16 cellular contexts compared by ENCODE assay signal in the genomic region with DNA sequence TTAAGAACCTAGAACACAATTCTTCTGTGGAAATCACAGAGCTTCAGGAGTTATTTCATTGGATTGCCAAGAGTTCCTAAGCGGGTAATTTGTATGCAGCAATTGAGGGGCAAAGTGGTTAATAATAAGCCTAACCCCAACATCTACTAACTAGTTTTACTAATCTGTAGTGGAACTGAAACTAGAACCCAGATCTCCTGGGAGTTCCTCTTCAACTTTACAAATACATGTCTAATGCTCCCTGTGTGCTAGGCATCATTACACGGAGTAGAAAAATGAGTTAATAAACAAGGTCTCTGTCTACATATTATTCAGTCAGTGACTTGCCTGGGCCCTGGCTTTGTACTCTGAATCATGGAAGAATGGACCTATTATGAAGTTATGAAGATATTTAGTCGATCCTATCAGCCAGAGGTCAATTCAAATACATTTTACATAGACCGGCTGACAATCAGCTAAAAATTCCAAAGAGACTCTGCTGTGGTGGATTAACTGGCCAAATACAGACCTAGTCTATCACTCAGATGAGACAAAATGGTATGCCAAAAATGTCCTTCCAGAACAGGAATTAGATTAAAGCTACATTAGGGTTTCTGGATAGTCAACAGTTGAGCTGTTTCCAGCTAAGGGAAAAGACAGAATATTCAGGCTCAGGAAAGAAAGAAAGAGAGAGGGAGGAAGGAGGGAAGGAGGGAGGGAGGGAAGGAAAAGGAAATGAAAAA.
DNase-seq lines count a peak whose midpoint lies in the region; ATAC-seq and TF ChIP-seq lines count a peak whose summit lies in the region.
"Had no signal": no experiment of that assay in that cellular context is flagged by ENCODE, and none has a peak within 500 bp of the region (broad histone marks: within the 10 kb centered on the region; RNA-seq: fewer than 3 reads in every experiment).

No MANE protein-coding gene starts in this region.

- no peak overlapping the region for H3K27ac ChIP-seq in HEK293 (ENCODE audit: extremely low read depth, low read depth, low read length)
- peak overlapping the region; percentile 25 for H3K27ac ChIP-seq in mesodermal cell (ENCODE audit: low read depth, low read length, severe bottlenecking)
- no peak overlapping the region for H3K27ac ChIP-seq in transverse colon
- H3K27ac ChIP-seq: lower lobe of right lung, neural progenitor cell had no signal

- peaks cover 6% of the 10 kb centered on the region for H3K27me3 ChIP-seq in transverse colon
- H3K27me3 ChIP-seq: BE2C, neural progenitor cell had no signal

- peak; percentile 94 for ATAC-seq in GM18909 (IDR thresholded peaks at IDR 0.05; ENCODE audit: poor library complexity, unreplicated experiment)
- ATAC-seq in HG03342 (IDR thresholded peaks at IDR 0.05; ENCODE audit: unreplicated experiment), result peak; percentile 92
- ATAC-seq: lower lobe of right lung had no signal

- TF ChIP-seq POLR2A in transverse colon (IDR thresholded peaks at IDR 0.05), result no peak

- no peaks in the 10 kb centered on the region for H3K4me1 ChIP-seq in HEK293 (ENCODE audit: control insufficient read depth, insufficient read depth, low read length)
- peaks cover 22% of the 10 kb centered on the region for H3K4me1 ChIP-seq in mesodermal cell (ENCODE audit: control insufficient read depth, insufficient read depth, low read length, poor library complexity, severe bottlenecking)
- no peaks in the 10 kb centered on the region for H3K4me1 ChIP-seq in transverse colon
- H3K4me1 ChIP-seq: lower lobe of right lung had no signal

- CTCF ChIA-PET in HEK293 (lab: Yijun Ruan, JAX), result no interaction called here

- in situ Hi-C loops in transverse colon (cut with MboI; ENCODE audit: low pct_ligation_motif_present in 1 of 4, low pct_unique_long_range_greater_than_20kb in 1 of 4, low sequenced_read_pairs in 3 of 4), result no loop called here

- no peak for TF ChIP-seq EP300 in transverse colon (IDR thresholded peaks at IDR 0.05; ENCODE audit: low read depth)

- intact Hi-C loops in transverse colon (cut with DNase I; ENCODE audit: low total_unique reads), result no loop called here

- POLR2A ChIA-PET in HEK293 (lab: Yijun Ruan, JAX), result no interaction called here

- H3K36me3 ChIP-seq in HEK293 (ENCODE audit: control insufficient read depth in 2 of 2, insufficient read depth in 1 of 2, low read length in 2 of 2) (no peaks in the 10 kb centered on the region), mesodermal cell (ENCODE audit: control insufficient read depth, insufficient read depth, low read length) (no peaks in the 10 kb centered on the region), transverse colon (no peaks in the 10 kb centered on the region)
- H3K36me3 ChIP-seq: BE2C, lower lobe of right lung, neural progenitor cell had no signal

- no peak overlapping the region for H3K4me3 ChIP-seq in HEK293 (ENCODE audit: low read depth, low read length)
- no peak overlapping the region for H3K4me3 ChIP-seq in mesodermal cell (ENCODE audit: extremely low read depth, insufficient read depth, low read length, poor library complexity, severe bottlenecking)
- H3K4me3 ChIP-seq in transverse colon, result no peak overlapping the region
- H3K4me3 ChIP-seq: lower lobe of right lung, neural progenitor cell had no signal

- TF ChIP-seq CTCF in HEK293 (tag by site-specific recombination; IDR thresholded peaks at IDR 0.05) (no peak), transverse colon (IDR thresholded peaks at IDR 0.05) (no peak)

- DNase-seq in hypothalamus (lab: John Stamatoyannopoulos, UW), result no peak
- no peak for DNase-seq in amniotic stem cell (lab: John Stamatoyannopoulos, UW)
- no peak for DNase-seq in transverse colon
- DNase-seq in effector CD4-positive, alpha-beta T cell, result no peak
- DNase-seq: activated naive CD8-positive, alpha-beta T cell treated with anti-CD3 and anti-CD28 coated beads, Interleukin-2, amount 10 ng/mL, durations not matched to agents 7 days and 5 days; BE2C; DND-41; erythroblast; hippocampal formation; lower lobe of right lung; NCI-H2171 treated with DMSO at 0.1 percent for 48 hours had no signal

- 60% methylated on average over 1 of the region's 4 CpGs; no CpG with 5 or more reads in 1 of the 2 experiments for WGBS in mesodermal cell (ENCODE audit: insufficient coverage in 2 of 2), 2 experiments
- WGBS in transverse colon (ENCODE audit: low coverage in 1 of 2), 2 donors, result 72 to 81% methylated on average over 3 to 4 of the region's 4 CpGs

- H3K9me3 ChIP-seq in HEK293 (ENCODE audit: control insufficient read depth, insufficient read depth, low read depth, low read length) (no peaks in the 10 kb centered on the region), mesodermal cell (ENCODE audit: control insufficient read depth, low read length) (no peaks in the 10 kb centered on the region), transverse colon (no peaks in the 10 kb centered on the region)
- H3K9me3 ChIP-seq: BE2C, lower lobe of right lung had no signal

TF ChIP-seq in HEK293, 187 proteins besides CTCF, POLR2A, EP300 and RAD21:
- TF ChIP-seq ZNF366 (tag by site-specific recombination; conservative IDR thresholded peaks at IDR 0.05) (peak; percentile 41; the same call in 1 of the 2 replicates), ZNF473 (tag by site-specific recombination; IDR thresholded peaks at IDR 0.05) (no peak), ZNF248 (tag by site-specific recombination; IDR thresholded peaks at IDR 0.05) (no peak)
